18 cellular contexts compared by ENCODE assay signal in the genomic region with DNA sequence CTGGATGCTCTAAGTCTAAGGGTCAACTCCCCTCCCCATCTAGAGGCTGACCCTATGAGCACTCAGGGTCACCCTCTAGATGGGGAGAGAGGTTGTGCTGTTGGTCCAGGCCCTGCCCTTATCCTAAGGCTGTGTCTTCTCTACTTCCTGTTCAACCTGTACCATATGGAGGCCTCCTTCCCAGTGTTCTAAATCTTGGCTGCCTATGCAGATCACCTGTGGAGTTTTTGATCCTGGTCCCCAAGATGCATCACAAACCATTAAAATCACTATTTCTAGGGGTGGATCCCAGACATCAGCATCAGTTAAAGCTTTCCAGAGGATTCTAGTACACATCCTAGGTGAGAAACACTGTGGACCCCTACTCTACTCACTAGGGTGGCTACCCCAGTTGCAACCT. TPM values are rescaled to one million over a fixed set of nuclear protein-coding genes. Genes with fewer than 3 reads are reported as not detected.
DNase-seq lines count a peak whose midpoint lies in the region; ATAC-seq and TF ChIP-seq lines count a peak whose summit lies in the region.
"Had no signal": no experiment of that assay in that cellular context is flagged by ENCODE, and none has a peak within 500 bp of the region (broad histone marks: within the 10 kb centered on the region; RNA-seq: fewer than 3 reads in every experiment).

No MANE protein-coding gene starts in this region.

- ATAC-seq in heart right ventricle: no peak
- no peak for ATAC-seq in Right ventricle myocardium inferior
- ATAC-seq in left colon: peak; percentile 46
- ATAC-seq in naive B cell (ENCODE audit: low read depth in 2 of 2): no peak
- no peak for ATAC-seq in GM18511 (IDR thresholded peaks at IDR 0.05; ENCODE audit: unreplicated experiment)
- ATAC-seq: CD8-positive, alpha-beta T cell had no signal

- H3K4me3 Mint-ChIP-seq in naive B cell: peak overlapping the region in 1 of 8 donors; percentile 51
- H3K4me3 Mint-ChIP-seq: CD14-positive monocyte; CD8-positive, alpha-beta T cell; H9 had no signal

- no peak for TF ChIP-seq POLR2A in prostate gland (IDR thresholded peaks at IDR 0.05)

- no peak overlapping the region for H3K4me3 ChIP-seq in heart right ventricle
- H3K4me3 ChIP-seq in prostate gland: no peak overlapping the region
- H3K4me3 ChIP-seq: GM23248 had no signal

- H3K9me3 ChIP-seq in heart right ventricle: peaks cover 0 to 8% (median 0%) of the 10 kb centered on the region in 11 donors
- H3K9me3 ChIP-seq in prostate gland: no peaks in the 10 kb centered on the region

- peaks cover 12 to 24% of the 10 kb centered on the region in 2 donors for H3K36me3 Mint-ChIP-seq in naive B cell
- H3K36me3 Mint-ChIP-seq: CD14-positive monocyte; CD8-positive, alpha-beta T cell had no signal

- H3K27ac ChIP-seq in heart right ventricle (peak overlapping the region in 6 of 10 donors; percentile 9 to 60 (median 29)), prostate gland (no peak overlapping the region)
- H3K27ac ChIP-seq: 22Rv1, GM23248 had no signal

- DNase-seq in heart right ventricle (no peak), Right ventricle myocardium inferior (ENCODE audit: missing footprints) (no peak), left colon (no peak), naive B cell (no peak), NCI-H2227 (lab: John Stamatoyannopoulos, UW; ENCODE audit: unreplicated experiment) (no peak), prostate gland (ENCODE audit: low spot score) (no peak)
- DNase-seq in stimulated activated CD4-positive, alpha-beta T cell treated with anti-CD3 and anti-CD28 coated beads, Interleukin-12 subunit alpha, Interleukin-12 subunit beta, amount 100 ng/mL, for 4 hours: no peak
- DNase-seq: CD8-positive, alpha-beta T cell; COR-L47; DMS153; DND-41; GF-D8; GM23248; H9 had no signal

- H3K36me3 ChIP-seq in heart right ventricle (no peaks in the 10 kb centered on the region), prostate gland (no peaks in the 10 kb centered on the region)

- H3K4me1 ChIP-seq in heart right ventricle (peaks cover 9 to 79% (median 60%) of the 10 kb centered on the region in 9 donors), prostate gland (replicated peaks) (no peaks in the 10 kb centered on the region)

- peaks cover 71 to 93% (median 87%) of the 10 kb centered on the region in 3 donors for H3K4me1 Mint-ChIP-seq in naive B cell
- H3K4me1 Mint-ChIP-seq: CD14-positive monocyte had no signal

- TF ChIP-seq CTCF in heart right ventricle (IDR thresholded peaks at IDR 0.05): no peak
- TF ChIP-seq CTCF in prostate gland (IDR thresholded peaks at IDR 0.05): no peak

- H3K27me3 ChIP-seq in heart right ventricle: no peaks in the 10 kb centered on the region
- no peaks in the 10 kb centered on the region for H3K27me3 ChIP-seq in prostate gland (replicated peaks; ENCODE audit: insufficient read depth)

- H3K27me3 Mint-ChIP-seq in naive B cell: peaks cover 0 to 4% (median 0%) of the 10 kb centered on the region in 3 donors

- peaks cover 0 to 14% (median 8%) of the 10 kb centered on the region in 7 donors for H3K9me3 Mint-ChIP-seq in naive B cell

- H3K27ac Mint-ChIP-seq in naive B cell: peak overlapping the region in 4 of 6 donors; percentile 44 to 83 (median 60)
- H3K27ac Mint-ChIP-seq: CD14-positive monocyte; CD8-positive, alpha-beta T cell had no signal

- intact Hi-C loops in heart right ventricle (cut with DNase I) (no loop called here), Right ventricle myocardium inferior (cut with DNase I) (no loop called here), left colon (cut with DNase I, micrococcal nuclease) (no loop called here), prostate gland (cut with DNase I) (no loop called here)

RNA-seq across cellular contexts. Expression of gene LARGE1, which starts 26.2 kb away (rescaled TPM):
- total RNA-seq in heart right ventricle (100 to 1,000 TPM; 118 to 184 (median 148) TPM), Right ventricle myocardium inferior (152 TPM), left colon (10 to 100 TPM; 51.6 to 69.6 TPM), prostate gland (10 to 100 TPM; 18.6 to 37.4 TPM)
- polyA plus RNA-seq in heart right ventricle (10 to 100 TPM; 33.7 to 34.3 TPM), naive B cell (ENCODE audit: low read depth in 6 of 6) (1 to 10 TPM; 3.6 to 9.5 (median 5.6) TPM)
- total RNA-seq: A673 had no signal

Comparison
In these comparisons a context has a peak if more than half of its experiments do, and no peak if none do; other contexts are left out.
1. H3K27ac ChIP-seq: peak in heart right ventricle (6 of 10); none in prostate gland (0 of 2).